ENCODE assay signal across 23 cellular contexts in the genomic region with DNA sequence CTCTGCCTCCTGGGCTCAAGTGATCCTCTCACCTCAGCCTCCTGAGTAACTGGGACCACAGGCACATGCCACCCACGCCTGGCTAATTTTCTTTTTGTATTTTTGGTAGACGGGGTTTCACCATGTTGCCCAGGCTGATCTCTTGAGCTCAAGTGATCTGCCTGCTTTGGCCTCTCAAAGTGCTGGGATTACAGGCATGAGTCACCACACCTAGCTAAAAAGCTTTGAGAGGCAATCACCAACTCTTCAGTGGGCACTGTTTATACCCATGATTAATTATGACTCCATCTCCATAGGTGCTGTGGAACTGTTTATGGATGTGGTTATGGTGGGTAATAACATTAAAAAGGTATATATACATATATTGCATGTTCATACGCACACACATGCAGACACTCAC.
"Had no signal": no experiment of that assay in that cellular context is flagged by ENCODE, and none has a peak within 500 bp of the region (broad histone marks: within the 10 kb centered on the region; RNA-seq: fewer than 3 reads in every experiment).

No MANE protein-coding gene starts in this region.

- H3K27me3 Mint-ChIP-seq: activated CD4-positive, alpha-beta T cell treated with anti-CD3 and anti-CD28 coated beads, Interleukin-2, amount 10 ng/mL, durations not matched to agents 7 days and 5 days; activated T-cell treated with anti-CD3 and anti-CD28 coated beads, Interleukin-2, amount 50 U/mL, for 24 hours; dendritic cell treated with granulocyte-macrophage colony-stimulating factor and Interleukin-4, amounts not matched to agents 40 ng/mL and 50 ng/mL, for 4 days; T-helper 17 cell had no signal

- H3K27ac ChIP-seq: body of pancreas, neutrophil, ovary, prostate gland, thyroid gland had no signal

- H3K27ac Mint-ChIP-seq: activated CD4-positive, alpha-beta T cell treated with anti-CD3 and anti-CD28 coated beads, Interleukin-2, amount 10 ng/mL, durations not matched to agents 7 days and 5 days; activated T-cell treated with anti-CD3 and anti-CD28 coated beads, Interleukin-2, amount 50 U/mL, for 24 hours; activated T-helper 2 cell treated with anti-CD3 and anti-CD28 coated beads, Interferon-gamma antibody, Interleukin-2, Interleukin-4, amounts not matched to agents 10 μg/mL and 5 μg/mL and 100 μg/mL, durations not matched to agents 14 hours and 24 hours and 36 hours; dendritic cell treated with granulocyte-macrophage colony-stimulating factor and Interleukin-4, amounts not matched to agents 40 ng/mL and 50 ng/mL, for 4 days; nephron; T-helper 17 cell had no signal

- H3K27me3 ChIP-seq: body of pancreas, neutrophil, ovary, thyroid gland had no signal

- DNase-seq: activated CD4-positive, alpha-beta T cell treated with anti-CD3 and anti-CD28 coated beads, Interleukin-2, amount 10 ng/mL, durations not matched to agents 7 days and 5 days; activated CD8-positive, alpha-beta memory T cell treated with anti-CD3 and anti-CD28 coated beads for 24 hours; activated CD8-positive, alpha-beta memory T cell treated with anti-CD3 and anti-CD28 coated beads, Interleukin-2, amount 50 U/mL, for 4 hours; activated naive CD4-positive, alpha-beta T cell treated with Interleukin-2 at 50 U/mL for 16 hours; activated T-cell treated with anti-CD3 and anti-CD28 coated beads, Interleukin-2, amount 50 U/mL, for 24 hours; anterior cingulate cortex; body of pancreas; effector CD4-positive, alpha-beta T cell; erythroblast; foreskin melanocyte; kidney; midbrain; ovary; stimulated activated CD4-positive, alpha-beta T cell treated with anti-CD3 and anti-CD28 coated beads, Interleukin-4, amount 100 ng/mL, for 1 hour; stimulated activated naive CD4-positive, alpha-beta T cell; SW 1271; T-helper 17 cell; thyroid gland had no signal

- H3K36me3 ChIP-seq: neutrophil, ovary, prostate gland, thyroid gland had no signal

- ATAC-seq: body of pancreas, T-helper 17 cell had no signal

- H3K4me1 ChIP-seq: prostate gland, thyroid gland had no signal

- H3K4me3 ChIP-seq: body of pancreas, ovary, prostate gland, thyroid gland had no signal

- H3K4me3 Mint-ChIP-seq: activated CD4-positive, alpha-beta T cell treated with anti-CD3 and anti-CD28 coated beads, Interleukin-2, amount 10 ng/mL, durations not matched to agents 7 days and 5 days; activated T-cell treated with anti-CD3 and anti-CD28 coated beads, Interleukin-2, amount 50 U/mL, for 24 hours; dendritic cell treated with granulocyte-macrophage colony-stimulating factor and Interleukin-4, amounts not matched to agents 40 ng/mL and 50 ng/mL, for 4 days; nephron; T-helper 17 cell had no signal

- H3K9me3 ChIP-seq: body of pancreas, neutrophil, ovary, prostate gland, thyroid gland had no signal

- H3K9me3 Mint-ChIP-seq: activated CD4-positive, alpha-beta T cell treated with anti-CD3 and anti-CD28 coated beads, Interleukin-2, amount 10 ng/mL, durations not matched to agents 7 days and 5 days; activated T-cell treated with anti-CD3 and anti-CD28 coated beads, Interleukin-2, amount 50 U/mL, for 24 hours; activated T-helper 2 cell treated with anti-CD3 and anti-CD28 coated beads, Interferon-gamma antibody, Interleukin-2, Interleukin-4, amounts not matched to agents 10 μg/mL and 5 μg/mL and 100 μg/mL, durations not matched to agents 14 hours and 24 hours and 36 hours; dendritic cell treated with granulocyte-macrophage colony-stimulating factor and Interleukin-4, amounts not matched to agents 40 ng/mL and 50 ng/mL, for 4 days; nephron had no signal
